In genomic region chr7:71402684-71403083, GRCh38 we compare ENCODE assay signal across 1 cellular context.
TF ChIP-seq lines count a peak whose summit lies in the region.

No MANE protein-coding gene starts in this region.

TF ChIP-seq in WTC11, 78 proteins besides CTCF, POLR2A, EP300 and RAD21 (continued from another document):
- TF ChIP-seq, protein P1, sequence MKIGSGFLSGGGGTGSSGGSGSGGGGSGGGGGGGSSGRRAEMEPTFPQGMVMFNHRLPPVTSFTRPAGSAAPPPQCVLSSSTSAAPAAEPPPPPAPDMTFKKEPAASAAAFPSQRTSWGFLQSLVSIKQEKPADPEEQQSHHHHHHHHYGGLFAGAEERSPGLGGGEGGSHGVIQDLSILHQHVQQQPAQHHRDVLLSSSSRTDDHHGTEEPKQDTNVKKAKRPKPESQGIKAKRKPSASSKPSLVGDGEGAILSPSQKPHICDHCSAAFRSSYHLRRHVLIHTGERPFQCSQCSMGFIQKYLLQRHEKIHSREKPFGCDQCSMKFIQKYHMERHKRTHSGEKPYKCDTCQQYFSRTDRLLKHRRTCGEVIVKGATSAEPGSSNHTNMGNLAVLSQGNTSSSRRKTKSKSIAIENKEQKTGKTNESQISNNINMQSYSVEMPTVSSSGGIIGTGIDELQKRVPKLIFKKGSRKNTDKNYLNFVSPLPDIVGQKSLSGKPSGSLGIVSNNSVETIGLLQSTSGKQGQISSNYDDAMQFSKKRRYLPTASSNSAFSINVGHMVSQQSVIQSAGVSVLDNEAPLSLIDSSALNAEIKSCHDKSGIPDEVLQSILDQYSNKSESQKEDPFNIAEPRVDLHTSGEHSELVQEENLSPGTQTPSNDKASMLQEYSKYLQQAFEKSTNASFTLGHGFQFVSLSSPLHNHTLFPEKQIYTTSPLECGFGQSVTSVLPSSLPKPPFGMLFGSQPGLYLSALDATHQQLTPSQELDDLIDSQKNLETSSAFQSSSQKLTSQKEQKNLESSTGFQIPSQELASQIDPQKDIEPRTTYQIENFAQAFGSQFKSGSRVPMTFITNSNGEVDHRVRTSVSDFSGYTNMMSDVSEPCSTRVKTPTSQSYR (CRISPR knock-in tag; IDR thresholded peaks at IDR 0.05): no peak
- TF ChIP-seq KAT7 (CRISPR knock-in tag; IDR thresholded peaks at IDR 0.05; ENCODE audit: borderline replicate concordance): no peak
- TF ChIP-seq FOXK1 (CRISPR knock-in tag; IDR thresholded peaks at IDR 0.05): no peak
- no peak for TF ChIP-seq CBFB (CRISPR knock-in tag; IDR thresholded peaks at IDR 0.05; ENCODE audit: low read depth)
- TF ChIP-seq ZNF219 (CRISPR knock-in tag; IDR thresholded peaks at IDR 0.05; ENCODE audit: borderline replicate concordance): no peak
- no peak for TF ChIP-seq FOXP1 (CRISPR knock-in tag; IDR thresholded peaks at IDR 0.05; ENCODE audit: borderline replicate concordance)
- no peak for TF ChIP-seq GTF2I (CRISPR knock-in tag; conservative IDR thresholded peaks at IDR 0.05)
- TF ChIP-seq, protein P2, sequence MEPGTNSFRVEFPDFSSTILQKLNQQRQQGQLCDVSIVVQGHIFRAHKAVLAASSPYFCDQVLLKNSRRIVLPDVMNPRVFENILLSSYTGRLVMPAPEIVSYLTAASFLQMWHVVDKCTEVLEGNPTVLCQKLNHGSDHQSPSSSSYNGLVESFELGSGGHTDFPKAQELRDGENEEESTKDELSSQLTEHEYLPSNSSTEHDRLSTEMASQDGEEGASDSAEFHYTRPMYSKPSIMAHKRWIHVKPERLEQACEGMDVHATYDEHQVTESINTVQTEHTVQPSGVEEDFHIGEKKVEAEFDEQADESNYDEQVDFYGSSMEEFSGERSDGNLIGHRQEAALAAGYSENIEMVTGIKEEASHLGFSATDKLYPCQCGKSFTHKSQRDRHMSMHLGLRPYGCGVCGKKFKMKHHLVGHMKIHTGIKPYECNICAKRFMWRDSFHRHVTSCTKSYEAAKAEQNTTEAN (CRISPR knock-in tag; IDR thresholded peaks at IDR 0.05): no peak
- no peak for TF ChIP-seq MAX (CRISPR knock-in tag; IDR thresholded peaks at IDR 0.05)
- TF ChIP-seq, protein P3, sequence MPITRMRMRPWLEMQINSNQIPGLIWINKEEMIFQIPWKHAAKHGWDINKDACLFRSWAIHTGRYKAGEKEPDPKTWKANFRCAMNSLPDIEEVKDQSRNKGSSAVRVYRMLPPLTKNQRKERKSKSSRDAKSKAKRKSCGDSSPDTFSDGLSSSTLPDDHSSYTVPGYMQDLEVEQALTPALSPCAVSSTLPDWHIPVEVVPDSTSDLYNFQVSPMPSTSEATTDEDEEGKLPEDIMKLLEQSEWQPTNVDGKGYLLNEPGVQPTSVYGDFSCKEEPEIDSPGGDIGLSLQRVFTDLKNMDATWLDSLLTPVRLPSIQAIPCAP (CRISPR knock-in tag; IDR thresholded peaks at IDR 0.05): no peak
- no peak for TF ChIP-seq NFYB (CRISPR knock-in tag; conservative IDR thresholded peaks at IDR 0.05; ENCODE audit: low read depth)
- TF ChIP-seq, protein P4, sequence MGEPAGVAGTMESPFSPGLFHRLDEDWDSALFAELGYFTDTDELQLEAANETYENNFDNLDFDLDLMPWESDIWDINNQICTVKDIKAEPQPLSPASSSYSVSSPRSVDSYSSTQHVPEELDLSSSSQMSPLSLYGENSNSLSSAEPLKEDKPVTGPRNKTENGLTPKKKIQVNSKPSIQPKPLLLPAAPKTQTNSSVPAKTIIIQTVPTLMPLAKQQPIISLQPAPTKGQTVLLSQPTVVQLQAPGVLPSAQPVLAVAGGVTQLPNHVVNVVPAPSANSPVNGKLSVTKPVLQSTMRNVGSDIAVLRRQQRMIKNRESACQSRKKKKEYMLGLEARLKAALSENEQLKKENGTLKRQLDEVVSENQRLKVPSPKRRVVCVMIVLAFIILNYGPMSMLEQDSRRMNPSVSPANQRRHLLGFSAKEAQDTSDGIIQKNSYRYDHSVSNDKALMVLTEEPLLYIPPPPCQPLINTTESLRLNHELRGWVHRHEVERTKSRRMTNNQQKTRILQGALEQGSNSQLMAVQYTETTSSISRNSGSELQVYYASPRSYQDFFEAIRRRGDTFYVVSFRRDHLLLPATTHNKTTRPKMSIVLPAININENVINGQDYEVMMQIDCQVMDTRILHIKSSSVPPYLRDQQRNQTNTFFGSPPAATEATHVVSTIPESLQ (CRISPR knock-in tag; IDR thresholded peaks at IDR 0.05): no peak
- TF ChIP-seq, protein P5, sequence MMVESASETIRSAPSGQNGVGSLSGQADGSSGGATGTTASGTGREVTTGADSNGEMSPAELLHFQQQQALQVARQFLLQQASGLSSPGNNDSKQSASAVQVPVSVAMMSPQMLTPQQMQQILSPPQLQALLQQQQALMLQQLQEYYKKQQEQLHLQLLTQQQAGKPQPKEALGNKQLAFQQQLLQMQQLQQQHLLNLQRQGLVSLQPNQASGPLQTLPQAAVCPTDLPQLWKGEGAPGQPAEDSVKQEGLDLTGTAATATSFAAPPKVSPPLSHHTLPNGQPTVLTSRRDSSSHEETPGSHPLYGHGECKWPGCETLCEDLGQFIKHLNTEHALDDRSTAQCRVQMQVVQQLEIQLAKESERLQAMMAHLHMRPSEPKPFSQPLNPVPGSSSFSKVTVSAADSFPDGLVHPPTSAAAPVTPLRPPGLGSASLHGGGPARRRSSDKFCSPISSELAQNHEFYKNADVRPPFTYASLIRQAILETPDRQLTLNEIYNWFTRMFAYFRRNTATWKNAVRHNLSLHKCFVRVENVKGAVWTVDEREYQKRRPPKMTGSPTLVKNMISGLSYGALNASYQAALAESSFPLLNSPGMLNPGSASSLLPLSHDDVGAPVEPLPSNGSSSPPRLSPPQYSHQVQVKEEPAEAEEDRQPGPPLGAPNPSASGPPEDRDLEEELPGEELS (CRISPR knock-in tag; IDR thresholded peaks at IDR 0.05): no peak
- no peak for TF ChIP-seq ETV6 (CRISPR knock-in tag; IDR thresholded peaks at IDR 0.05)
- no peak for TF ChIP-seq ELF4 (CRISPR knock-in tag; IDR thresholded peaks at IDR 0.05; ENCODE audit: low read depth)
- TF ChIP-seq, protein P6, sequence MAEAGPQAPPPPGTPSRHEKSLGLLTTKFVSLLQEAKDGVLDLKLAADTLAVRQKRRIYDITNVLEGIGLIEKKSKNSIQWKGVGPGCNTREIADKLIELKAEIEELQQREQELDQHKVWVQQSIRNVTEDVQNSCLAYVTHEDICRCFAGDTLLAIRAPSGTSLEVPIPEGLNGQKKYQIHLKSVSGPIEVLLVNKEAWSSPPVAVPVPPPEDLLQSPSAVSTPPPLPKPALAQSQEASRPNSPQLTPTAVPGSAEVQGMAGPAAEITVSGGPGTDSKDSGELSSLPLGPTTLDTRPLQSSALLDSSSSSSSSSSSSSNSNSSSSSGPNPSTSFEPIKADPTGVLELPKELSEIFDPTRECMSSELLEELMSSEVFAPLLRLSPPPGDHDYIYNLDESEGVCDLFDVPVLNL (CRISPR knock-in tag; IDR thresholded peaks at IDR 0.05; ENCODE audit: borderline replicate concordance, low read depth): no peak
- no peak for TF ChIP-seq ZNF512 (CRISPR knock-in tag; IDR thresholded peaks at IDR 0.05; ENCODE audit: borderline replicate concordance)
- no peak for TF ChIP-seq E2F1 (CRISPR knock-in tag; IDR thresholded peaks at IDR 0.05)
TF ChIP-seq in WTC11: peak in this region for 0.
